22 cellular contexts compared by ENCODE assay signal in genomic region chr5:159906463-159906862, GRCh38. TPM values are rescaled to one million over a fixed set of nuclear protein-coding genes. Genes with fewer than 3 reads are reported as not detected.
"Had no signal": no experiment of that assay in that cellular context is flagged by ENCODE, and none has a peak within 500 bp of the region (broad histone marks: within the 10 kb centered on the region; RNA-seq: fewer than 3 reads in every experiment).

No MANE protein-coding gene starts in this region.

- FAIRE-seq: colon, endothelial cell of umbilical vein, small intestine, TTC549 had no signal

- H3K9me3 Mint-ChIP-seq: activated naive CD4-positive, alpha-beta T cell treated with anti-CD3 and anti-CD28 coated beads, Interleukin-2, amount 50 U/mL, for 72 hours; memory B cell; stimulated activated effector memory CD8-positive, alpha-beta T cell treated with anti-CD3 and anti-CD28 coated beads, Interleukin-12 subunit alpha, Interleukin-12 subunit beta, amount 100 ng/mL, for 72 hours; stimulated activated naive CD8-positive, alpha-beta T cell treated with anti-CD3 and anti-CD28 coated beads, Interleukin-15, amount 100 ng/mL, for 72 hours; T-cell; T-helper 2 cell treated with Interferon-gamma antibody and Interleukin-4, amounts not matched to agents 5 μg/mL and 100 μg/mL, for 36 hours had no signal

- H3K36me3 Mint-ChIP-seq: activated naive CD4-positive, alpha-beta T cell treated with anti-CD3 and anti-CD28 coated beads, Interleukin-2, amount 50 U/mL, for 72 hours; memory B cell; stimulated activated effector memory CD8-positive, alpha-beta T cell treated with anti-CD3 and anti-CD28 coated beads, Interleukin-12 subunit alpha, Interleukin-12 subunit beta, amount 100 ng/mL, for 72 hours; T-cell had no signal

- H3K4me3 ChIP-seq: adrenal gland, ascending aorta, right lobe of liver had no signal

- H3K4me1 ChIP-seq: adrenal gland had no signal

- DNase-seq: activated CD4-positive, alpha-beta T cell treated with anti-CD3 and anti-CD28 coated beads for 1 hour; activated T-cell treated with anti-CD3 and anti-CD28 coated beads, Interleukin-2, amount 50 U/mL, for 1 hour; adrenal gland; central memory CD4-positive, alpha-beta T cell; effector memory CD4-positive, alpha-beta T cell; foreskin melanocyte; occipital lobe; right lobe of liver; stimulated activated CD4-positive, alpha-beta T cell treated with anti-CD3 and anti-CD28 coated beads, Interleukin-2, amount 100 ng/mL, for 24 hours; stimulated activated naive CD8-positive, alpha-beta T cell treated with anti-CD3 and anti-CD28 coated beads, Interleukin-15, amount 100 ng/mL, for 72 hours; T-cell; trophoblast cell had no signal

- H3K27ac ChIP-seq: right lobe of liver had no signal

- H3K4me3 Mint-ChIP-seq: memory B cell; stimulated activated effector memory CD8-positive, alpha-beta T cell treated with anti-CD3 and anti-CD28 coated beads, Interleukin-12 subunit alpha, Interleukin-12 subunit beta, amount 100 ng/mL, for 72 hours; stimulated activated naive CD8-positive, alpha-beta T cell treated with anti-CD3 and anti-CD28 coated beads, Interleukin-15, amount 100 ng/mL, for 72 hours; T-cell; T-helper 2 cell treated with Interferon-gamma antibody and Interleukin-4, amounts not matched to agents 5 μg/mL and 100 μg/mL, for 36 hours had no signal

- H3K27ac Mint-ChIP-seq: activated naive CD4-positive, alpha-beta T cell treated with anti-CD3 and anti-CD28 coated beads, Interleukin-2, amount 50 U/mL, for 72 hours; memory B cell; stimulated activated effector memory CD8-positive, alpha-beta T cell treated with anti-CD3 and anti-CD28 coated beads, Interleukin-12 subunit alpha, Interleukin-12 subunit beta, amount 100 ng/mL, for 72 hours; stimulated activated naive CD8-positive, alpha-beta T cell treated with anti-CD3 and anti-CD28 coated beads, Interleukin-15, amount 100 ng/mL, for 72 hours; T-cell; T-helper 2 cell treated with Interferon-gamma antibody and Interleukin-4, amounts not matched to agents 5 μg/mL and 100 μg/mL, for 36 hours had no signal

- H3K36me3 ChIP-seq: adrenal gland, ascending aorta, right lobe of liver had no signal

- H3K4me1 Mint-ChIP-seq: stimulated activated effector memory CD8-positive, alpha-beta T cell treated with anti-CD3 and anti-CD28 coated beads, Interleukin-12 subunit alpha, Interleukin-12 subunit beta, amount 100 ng/mL, for 72 hours had no signal

- H3K9me3 ChIP-seq: adrenal gland, ascending aorta, right lobe of liver had no signal

- H3K27me3 ChIP-seq: ascending aorta, right lobe of liver had no signal

- ATAC-seq: right lobe of liver; stimulated activated effector memory CD8-positive, alpha-beta T cell treated with anti-CD3 and anti-CD28 coated beads, Interleukin-12 subunit alpha, Interleukin-12 subunit beta, amount 100 ng/mL, for 72 hours; stimulated activated naive CD8-positive, alpha-beta T cell treated with anti-CD3 and anti-CD28 coated beads, Interleukin-15, amount 100 ng/mL, for 72 hours; T-cell had no signal

RNA-seq across cellular contexts. Expression of gene ADRA1B, which starts 9.8 kb away (rescaled TPM):
- total RNA-seq: activated naive CD4-positive, alpha-beta T cell treated with anti-CD3 and anti-CD28 coated beads, Interleukin-2, amount 50 U/mL, for 72 hours; endothelial cell of umbilical vein; esophagus mucosa had no signal
